Comparison of ENCODE assay signal across 9 cellular contexts in genomic region chr9:136712690-136713554, GRCh38. TPM values are rescaled to one million over a fixed set of nuclear protein-coding genes. Genes with fewer than 3 reads are reported as not detected.
DNase-seq lines count a peak whose midpoint lies in the region; ATAC-seq and TF ChIP-seq lines count a peak whose summit lies in the region.
"Had no signal": no experiment of that assay in that cellular context is flagged by ENCODE, and none has a peak within 500 bp of the region (broad histone marks: within the 10 kb centered on the region; RNA-seq: fewer than 3 reads in every experiment).

No MANE protein-coding gene starts in this region.

- no peak for TF ChIP-seq POLR2A in lower leg skin (IDR thresholded peaks at IDR 0.05)

- DNase-seq in ascending aorta (ENCODE audit: low spot score in 2 of 2) = no peak
- DNase-seq in iPS-NIHi11 (ENCODE audit: low spot score) = peak; percentile 65
- DNase-seq in HuH-7.5 (ENCODE audit: low spot score) = no peak
- no peak for DNase-seq in lower leg skin (ENCODE audit: low spot score in 2 of 2)

- peaks cover 6% of the 10 kb centered on the region for H3K27me3 ChIP-seq in ascending aorta

- CTCF ChIA-PET in HEK293 (lab: Yijun Ruan, JAX) = interaction anchor here (0.6 to 1.6 kb wide), 5 partner anchors 14 to 61 kb away, joined by 4 to 8 read pairs (median 5); partner anchors contain the start of gene LCN8

- H3K36me3 ChIP-seq in HEK293 (ENCODE audit: control insufficient read depth in 2 of 2, insufficient read depth in 1 of 2, low read length in 2 of 2) = peaks cover 0 to 26% of the 10 kb centered on the region in 2 experiments; a peak in 2 of 3 replicates
- H3K36me3 ChIP-seq in ascending aorta = no peaks in the 10 kb centered on the region

- H3K4me3 ChIP-seq in HEK293 (ENCODE audit: low read depth, low read length) (peak overlapping the region; percentile 70), ascending aorta (peak overlapping the region; percentile 40 to 43), lower leg skin (ENCODE audit: low read depth, poor library complexity, severe bottlenecking) (no peak overlapping the region)

- no peak for ATAC-seq in stimulated activated memory B cell treated with anti-CD40 and anti-IgM and Interleukin-4, amounts not matched to agents 10 μg/mL and 1 μg/mL and 100 μg/mL, for 72 hours
- ATAC-seq in GM19035 (IDR thresholded peaks at IDR 0.05; ENCODE audit: unreplicated experiment) (no peak), HG02798 (IDR thresholded peaks at IDR 0.05; ENCODE audit: poor library complexity, unreplicated experiment) (no peak)

- peaks cover 24% of the 10 kb centered on the region for H3K4me1 Mint-ChIP-seq in stimulated activated memory B cell treated with anti-CD40 and anti-IgM and Interleukin-4, amounts not matched to agents 10 μg/mL and 1 μg/mL and 100 μg/mL, for 72 hours

- H3K36me3 Mint-ChIP-seq in stimulated activated memory B cell treated with anti-CD40 and anti-IgM and Interleukin-4, amounts not matched to agents 10 μg/mL and 1 μg/mL and 100 μg/mL, for 72 hours = no peaks in the 10 kb centered on the region

- no peaks in the 10 kb centered on the region for H3K9me3 Mint-ChIP-seq in stimulated activated memory B cell treated with anti-CD40 and anti-IgM and Interleukin-4, amounts not matched to agents 10 μg/mL and 1 μg/mL and 100 μg/mL, for 72 hours

- WGBS in lower leg skin, 2 donors = 11 to 21% methylated on average over 30 to 56 of the region's 57 CpGs

- intact Hi-C loops in ascending aorta (cut with DNase I) (no loop called here), lower leg skin (cut with DNase I; ENCODE audit: low total_unique reads) (no loop called here)

- no peak overlapping the region for H3K27ac Mint-ChIP-seq in stimulated activated memory B cell treated with anti-CD40 and anti-IgM and Interleukin-4, amounts not matched to agents 10 μg/mL and 1 μg/mL and 100 μg/mL, for 72 hours

- POLR2A ChIA-PET in HEK293 (lab: Yijun Ruan, JAX) = interaction anchor here (0.7 to 6.4 kb wide), 6 partner anchors 10 to 702 kb away, joined by 3 to 79 read pairs (median 10); no protein-coding TSS in a partner anchor

- TF ChIP-seq CTCF in HEK293 (tag by site-specific recombination; IDR thresholded peaks at IDR 0.05) (no peak), ascending aorta (IDR thresholded peaks at IDR 0.05) (no peak), lower leg skin (IDR thresholded peaks at IDR 0.05) (no peak)

- peaks cover 64% of the 10 kb centered on the region for H3K27me3 Mint-ChIP-seq in stimulated activated memory B cell treated with anti-CD40 and anti-IgM and Interleukin-4, amounts not matched to agents 10 μg/mL and 1 μg/mL and 100 μg/mL, for 72 hours

- no peaks in the 10 kb centered on the region for H3K4me1 ChIP-seq in HEK293 (ENCODE audit: control insufficient read depth, insufficient read depth, low read length)
- peaks cover 0 to 7% of the 10 kb centered on the region in 2 donors for H3K4me1 ChIP-seq in ascending aorta

- H3K9me3 ChIP-seq in HEK293 (ENCODE audit: control insufficient read depth, insufficient read depth, low read depth, low read length) (no peaks in the 10 kb centered on the region), ascending aorta (no peaks in the 10 kb centered on the region)

- peak overlapping the region; percentile 36 for H3K4me3 Mint-ChIP-seq in stimulated activated memory B cell treated with anti-CD40 and anti-IgM and Interleukin-4, amounts not matched to agents 10 μg/mL and 1 μg/mL and 100 μg/mL, for 72 hours

- H3K27ac ChIP-seq in HEK293 (ENCODE audit: extremely low read depth, low read depth, low read length) (peak overlapping the region; percentile 80), ascending aorta (no peak overlapping the region)

TF ChIP-seq in HEK293, 187 proteins besides CTCF, POLR2A, EP300 and RAD21 (continues in another document):
- no peak for TF ChIP-seq ZBTB48 (tag by site-specific recombination; IDR thresholded peaks at IDR 0.05)
- TF ChIP-seq SP2 (tag by site-specific recombination; IDR thresholded peaks at IDR 0.05) = 0 out of 2 replicates have a peak, but pooled peaks have one; percentile 7
- TF ChIP-seq ZNF624 (tag by site-specific recombination; IDR thresholded peaks at IDR 0.05) = no peak
- TF ChIP-seq ZFP3 (tag by site-specific recombination; IDR thresholded peaks at IDR 0.05; ENCODE audit: low read depth) = no peak
- no peak for TF ChIP-seq TRIM28 (IDR thresholded peaks at IDR 0.05; ENCODE audit: borderline replicate concordance, low read length)
- no peak for TF ChIP-seq ZSCAN18 (tag by site-specific recombination; IDR thresholded peaks at IDR 0.05)
- no peak for TF ChIP-seq ZNF37A (tag by site-specific recombination; IDR thresholded peaks at IDR 0.05)
- TF ChIP-seq, protein P1, sequence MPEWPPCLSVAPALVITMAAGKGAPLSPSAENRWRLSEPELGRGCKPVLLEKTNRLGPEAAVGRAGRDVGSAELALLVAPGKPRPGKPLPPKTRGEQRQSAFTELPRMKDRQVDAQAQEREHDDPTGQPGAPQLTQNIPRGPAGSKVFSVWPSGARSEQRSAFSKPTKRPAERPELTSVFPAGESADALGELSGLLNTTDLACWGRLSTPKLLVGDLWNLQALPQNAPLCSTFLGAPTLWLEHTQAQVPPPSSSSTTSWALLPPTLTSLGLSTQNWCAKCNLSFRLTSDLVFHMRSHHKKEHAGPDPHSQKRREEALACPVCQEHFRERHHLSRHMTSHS (tag by site-specific recombination; IDR thresholded peaks at IDR 0.05) = no peak
- peak; percentile 41; the same call in 1 of the 2 replicates for TF ChIP-seq BCL11B (tag by site-specific recombination; IDR thresholded peaks at IDR 0.05; ENCODE audit: low read depth)
- no peak for TF ChIP-seq PATZ1 (tag by site-specific recombination; IDR thresholded peaks at IDR 0.05)
- TF ChIP-seq ZNF335 (tag by site-specific recombination; conservative IDR thresholded peaks at IDR 0.05) = peak; percentile 79
- TF ChIP-seq ZNF707 (tag by site-specific recombination; IDR thresholded peaks at IDR 0.05) = no peak
- no peak for TF ChIP-seq REPIN1 (tag by site-specific recombination; IDR thresholded peaks at IDR 0.05; ENCODE audit: low read depth)
- TF ChIP-seq ZNF132 (tag by site-specific recombination; IDR thresholded peaks at IDR 0.05; ENCODE audit: borderline replicate concordance) = no peak
- TF ChIP-seq ZNF473 (tag by site-specific recombination; IDR thresholded peaks at IDR 0.05) = no peak
- TF ChIP-seq ZBTB17 (tag by site-specific recombination; IDR thresholded peaks at IDR 0.05) = no peak
- TF ChIP-seq ZNF596 (tag by site-specific recombination; IDR thresholded peaks at IDR 0.05) = 0 out of 2 replicates have a peak, but pooled peaks have one; percentile 1
- no peak for TF ChIP-seq ZSCAN30 (tag by site-specific recombination; IDR thresholded peaks at IDR 0.05)
- no peak for TF ChIP-seq ZNF670 (tag by site-specific recombination; IDR thresholded peaks at IDR 0.05; ENCODE audit: low read depth)
- peak; percentile 26; the same call in 1 of the 2 replicates for TF ChIP-seq ZIC2 (tag by site-specific recombination; IDR thresholded peaks at IDR 0.05)
- TF ChIP-seq ZFHX2 (tag by site-specific recombination; conservative IDR thresholded peaks at IDR 0.05) = no peak
- no peak for TF ChIP-seq ZNF324 (tag by site-specific recombination; IDR thresholded peaks at IDR 0.05)
- TF ChIP-seq ZBTB6 (tag by site-specific recombination; IDR thresholded peaks at IDR 0.05) = no peak
- no peak for TF ChIP-seq ZNF140 (tag by site-specific recombination; IDR thresholded peaks at IDR 0.05)
- TF ChIP-seq HOXD13 (CRISPR knock-in tag; IDR thresholded peaks at IDR 0.05; ENCODE audit: borderline replicate concordance) = no peak
- TF ChIP-seq ZNF121 (tag by site-specific recombination; IDR thresholded peaks at IDR 0.05) = no peak

RNA-seq across cellular contexts. Expression of gene DIPK1B, which starts 0.6 kb away (rescaled TPM):
- total RNA-seq in ascending aorta (86.2 TPM), lower leg skin (10 to 100 TPM in 2 of 4 donors, 1 to 10 TPM in 2; 7.1 to 13.5 (median 9.5) TPM)

RNA-seq across cellular contexts. Expression of gene AGPAT2, which starts 25.7 kb away (rescaled TPM):
- total RNA-seq in ascending aorta (129 TPM), lower leg skin (10 to 100 TPM; 52.4 to 77.7 (median 63.5) TPM)

RNA-seq across cellular contexts. Expression of gene LCN10, which starts 29.8 kb away (rescaled TPM):
- 28.5 TPM for total RNA-seq in ascending aorta
- total RNA-seq in lower leg skin = 1 to 10 TPM in 2 of 4 donors, under 1 TPM in 1, not detected in 1; 0.61 to 5.7 (median 1.7) TPM

RNA-seq across cellular contexts. Expression of gene LCN6, which starts 35.4 kb away (rescaled TPM):
- total RNA-seq in ascending aorta = 130 TPM
- 1 to 10 TPM in 2 of 4 donors, not detected in 2; 6.3 to 7.3 TPM for total RNA-seq in lower leg skin

RNA-seq across cellular contexts. Expression of gene LCN8, which starts 45.1 kb away (rescaled TPM):
- not detected for total RNA-seq in ascending aorta
- not detected for total RNA-seq in lower leg skin
- total RNA-seq: esophagus mucosa had no signal
